9 cellular contexts compared by ENCODE assay signal in genomic region chr10:28679941-28680752, GRCh38. TPM values are rescaled to one million over a fixed set of nuclear protein-coding genes. Genes with fewer than 3 reads are reported as not detected.
DNase-seq lines count a peak whose midpoint lies in the region; ATAC-seq, FAIRE-seq and TF ChIP-seq lines count a peak whose summit lies in the region.
"Had no signal": no experiment of that assay in that cellular context is flagged by ENCODE, and none has a peak within 500 bp of the region (broad histone marks: within the 10 kb centered on the region; RNA-seq: fewer than 3 reads in every experiment).

No MANE protein-coding gene starts in this region.

- TF ChIP-seq EP300 in K562 (IDR thresholded peaks at IDR 0.05; ENCODE audit: low read length), result no peak

- peak overlapping the region; percentile 95 for H3K4me2 ChIP-seq in K562 (ENCODE audit: insufficient read depth, low read length)

- TF ChIP-seq RAD21 in K562 (CRISPR knock-in tag; conservative IDR thresholded peaks at IDR 0.05 in 1 of 2, IDR thresholded peaks at IDR 0.05 in 1 of 2), result peak; percentile 9 to 34; a peak in 1 of 4 replicates

- TF ChIP-seq POLR2A in K562 (conservative IDR thresholded peaks at IDR 0.05), result no peak

- FAIRE-seq in K562 (lab: Jason Lieb, UNC), result peak; percentile 62
- FAIRE-seq: colon had no signal

- H4K20me1 ChIP-seq in K562 (replicated peaks; ENCODE audit: control insufficient read depth, insufficient read depth, low read length), result peaks cover 39% of the 10 kb centered on the region

- ATAC-seq in K562, result peak; percentile 18; the same call in 1 of the 3 replicates
- ATAC-seq in activated CD4-positive, CD25-positive, alpha-beta regulatory T cell treated with anti-CD3 and anti-CD28 coated beads, Interleukin-2, amount 50 U/mL, for 24 hours, result no peak
- no peak for ATAC-seq in HG02588 (IDR thresholded peaks at IDR 0.05; ENCODE audit: unreplicated experiment)

- TF ChIP-seq CTCF in AG10803 (conservative IDR thresholded peaks at IDR 0.05; ENCODE audit: low read length) (no peak), K562 (IDR thresholded peaks at IDR 0.05 in 2 of 3, conservative IDR thresholded peaks at IDR 0.05 in 1 of 3; ENCODE audit: insufficient read depth in 2 of 3, low read depth in 1 of 3, low read length in 3 of 3) (peak; percentile 37 to 54 (median 43); a peak in 5 of 6 replicates)

- in situ Hi-C loops in KBM-7 (cut with MboI; ENCODE audit: low pct_unique_long_range_greater_than_20kb, low sequenced_read_pairs) (no loop called here), K562 (cut with MboI) (loop anchor here (10.0 kb wide), 1 partner anchor 195 kb away; no protein-coding TSS in a partner anchor)

- peak overlapping the region; percentile 30 to 71; a peak in 3 of 4 replicates for H3K9ac ChIP-seq in K562 (ENCODE audit: insufficient read depth in 1 of 2, low read depth in 2 of 2, low read length in 2 of 2)

- H3K27me3 ChIP-seq in K562 (ENCODE audit: control insufficient read depth in 2 of 2, insufficient read depth in 2 of 2, low read length in 2 of 2), result no peaks in the 10 kb centered on the region

- no peak overlapping the region for H2AFZ ChIP-seq in K562 (ENCODE audit: low read depth, low read length)

- no TSS peak for BruUV-seq in K562 (replicated peaks; lab: Mats Ljungman, UMichigan)

- WGBS in K562 (ENCODE audit: insufficient coverage, low coverage, missing lambda C conversion rate), result 5% methylated on average over 16 of the region's 16 CpGs

- intact Hi-C loops in K562 (cut with micrococcal nuclease), result loop anchor here (2.0 to 5.0 kb wide), 2 partner anchors 55 to 127 kb away; no protein-coding TSS in a partner anchor

- H3K9me3 ChIP-seq in K562 (replicated peaks; ENCODE audit: control insufficient read depth, insufficient read depth, low read depth, low read length), result no peaks in the 10 kb centered on the region

- no peak for DNase-seq in AG10803 (ENCODE audit: low read depth)
- DNase-seq in KBM-7, result peak; percentile 95
- peak in 2 of 4 experiments; percentile 20 to 62 for DNase-seq in K562 (ENCODE audit: extremely low read depth in 1 of 4, low spot score in 3 of 4)
- DNase-seq in medulla oblongata (ENCODE audit: extremely low spot score), result peak; percentile 49
- DNase-seq in GM03348 (ENCODE audit: low spot score), result no peak
- no peak for DNase-seq in stimulated activated CD4-positive, alpha-beta T cell treated with anti-CD3 and anti-CD28 coated beads, Interleukin-12 subunit alpha, Interleukin-12 subunit beta, amount 100 ng/mL, for 4 hours

- peak overlapping the region; percentile 13 for H3K4me3 ChIP-seq in AG10803 (ENCODE audit: low read length)
- H3K4me3 ChIP-seq in K562, result peak overlapping the region; percentile 78

- peaks cover 40% of the 10 kb centered on the region for H3K36me3 ChIP-seq in K562 (ENCODE audit: control insufficient read depth, insufficient read depth, low read length)

- peaks cover 27 to 34% of the 10 kb centered on the region in 2 experiments for H3K4me1 ChIP-seq in K562 (replicated peaks in 1 of 2; ENCODE audit: control insufficient read depth in 2 of 2, insufficient read depth in 2 of 2, low read length in 2 of 2)

- no peak overlapping the region for H3K27ac ChIP-seq in K562 (ENCODE audit: extremely low read depth, low read depth, low read length)

- POLR2A ChIA-PET in K562 (lab: Yijun Ruan, JAX), result interaction anchor here (0.6 to 1.6 kb wide), 4 partner anchors 21 to 291 kb away, joined by 3 to 4 read pairs (median 3); no protein-coding TSS in a partner anchor

- no peaks in the 10 kb centered on the region for H3K9me1 ChIP-seq in K562 (ENCODE audit: control insufficient read depth, insufficient read depth, low read length)

- CTCF ChIA-PET in K562 (lab: Yijun Ruan, JAX; ENCODE audit: low intra/inter-chr PET ratio), result interaction anchor here (1.1 kb wide), 1 partner anchor 198 kb away, joined by 3 read pairs; no protein-coding TSS in a partner anchor

- H3K79me2 ChIP-seq in K562 (ENCODE audit: control insufficient read depth, insufficient read depth, low read length), result peaks cover 61% of the 10 kb centered on the region

TF ChIP-seq in K562, 482 proteins besides CTCF, POLR2A, EP300 and RAD21 (continues in another document):
- TF ChIP-seq E2F6 (IDR thresholded peaks at IDR 0.05; ENCODE audit: borderline replicate concordance in 1 of 2, extremely low read depth in 1 of 2, insufficient read depth in 1 of 2, insufficient read length in 1 of 2, low read depth in 1 of 2, low read length in 1 of 2, poor library complexity in 1 of 2, severe bottlenecking in 1 of 2), result peak in 1 of 2 experiments; percentile 14
- TF ChIP-seq SIN3A (IDR thresholded peaks at IDR 0.05; ENCODE audit: borderline replicate concordance in 2 of 2, control insufficient read depth in 1 of 2, low read depth in 2 of 2, low read length in 2 of 2), result 0 out of 4 replicates have a peak, but pooled peaks of 1 of the 2 experiments have one; percentile 34
- no peak for TF ChIP-seq ATF1 (CRISPR knock-in tag; IDR thresholded peaks at IDR 0.05)
- no peak for TF ChIP-seq ATF1 (tag; IDR thresholded peaks at IDR 0.05)
- TF ChIP-seq NR4A1 (CRISPR knock-in tag; IDR thresholded peaks at IDR 0.05), result no peak
- no peak for TF ChIP-seq NR4A1 (tag; IDR thresholded peaks at IDR 0.05)
- TF ChIP-seq SPI1 (IDR thresholded peaks at IDR 0.05; ENCODE audit: borderline replicate concordance, low read depth, low read length), result 0 out of 2 replicates have a peak, but pooled peaks have one; percentile 28
- no peak for TF ChIP-seq ZNF146 (CRISPR knock-in tag; IDR thresholded peaks at IDR 0.05; ENCODE audit: unreplicated experiment)
- TF ChIP-seq SMC3 (conservative IDR thresholded peaks at IDR 0.05; ENCODE audit: insufficient read depth, low read depth, low read length), result peak; percentile 20; the same call in 1 of the 2 replicates
- TF ChIP-seq, protein P1, sequence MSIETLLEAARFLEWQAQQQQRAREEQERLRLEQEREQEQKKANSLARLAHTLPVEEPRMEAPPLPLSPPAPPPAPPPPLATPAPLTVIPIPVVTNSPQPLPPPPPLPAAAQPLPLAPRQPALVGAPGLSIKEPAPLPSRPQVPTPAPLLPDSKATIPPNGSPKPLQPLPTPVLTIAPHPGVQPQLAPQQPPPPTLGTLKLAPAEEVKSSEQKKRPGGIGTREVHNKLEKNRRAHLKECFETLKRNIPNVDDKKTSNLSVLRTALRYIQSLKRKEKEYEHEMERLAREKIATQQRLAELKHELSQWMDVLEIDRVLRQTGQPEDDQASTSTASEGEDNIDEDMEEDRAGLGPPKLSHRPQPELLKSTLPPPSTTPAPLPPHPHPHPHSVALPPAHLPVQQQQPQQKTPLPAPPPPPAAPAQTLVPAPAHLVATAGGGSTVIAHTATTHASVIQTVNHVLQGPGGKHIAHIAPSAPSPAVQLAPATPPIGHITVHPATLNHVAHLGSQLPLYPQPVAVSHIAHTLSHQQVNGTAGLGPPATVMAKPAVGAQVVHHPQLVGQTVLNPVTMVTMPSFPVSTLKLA (conservative IDR thresholded peaks at IDR 0.05), result 0 out of 4 replicates have a peak, but pooled peaks of 1 of the 2 experiments have one; percentile 37
- no peak for TF ChIP-seq ZC3H4 (CRISPR knock-in tag; IDR thresholded peaks at IDR 0.05; ENCODE audit: borderline replicate concordance)
- TF ChIP-seq, protein P2, sequence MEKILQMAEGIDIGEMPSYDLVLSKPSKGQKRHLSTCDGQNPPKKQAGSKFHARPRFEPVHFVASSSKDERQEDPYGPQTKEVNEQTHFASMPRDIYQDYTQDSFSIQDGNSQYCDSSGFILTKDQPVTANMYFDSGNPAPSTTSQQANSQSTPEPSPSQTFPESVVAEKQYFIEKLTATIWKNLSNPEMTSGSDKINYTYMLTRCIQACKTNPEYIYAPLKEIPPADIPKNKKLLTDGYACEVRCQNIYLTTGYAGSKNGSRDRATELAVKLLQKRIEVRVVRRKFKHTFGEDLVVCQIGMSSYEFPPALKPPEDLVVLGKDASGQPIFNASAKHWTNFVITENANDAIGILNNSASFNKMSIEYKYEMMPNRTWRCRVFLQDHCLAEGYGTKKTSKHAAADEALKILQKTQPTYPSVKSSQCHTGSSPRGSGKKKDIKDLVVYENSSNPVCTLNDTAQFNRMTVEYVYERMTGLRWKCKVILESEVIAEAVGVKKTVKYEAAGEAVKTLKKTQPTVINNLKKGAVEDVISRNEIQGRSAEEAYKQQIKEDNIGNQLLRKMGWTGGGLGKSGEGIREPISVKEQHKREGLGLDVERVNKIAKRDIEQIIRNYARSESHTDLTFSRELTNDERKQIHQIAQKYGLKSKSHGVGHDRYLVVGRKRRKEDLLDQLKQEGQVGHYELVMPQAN (IDR thresholded peaks at IDR 0.05; ENCODE audit: borderline replicate concordance), result peak; percentile 47; the same call in 1 of the 2 replicates

RNA-seq across cellular contexts. Expression of gene BAMBI, which starts 2.8 kb away (rescaled TPM):
- 24.8 and 28.2 TPM in 2 replicates for total RNA-seq in K562 (2011; cell fraction: chromatin; rRNA removed; ENCODE audit: low replicate concordance)
- total RNA-seq in K562 (2011; cell fraction: nucleolus; rRNA removed), result 17.6 and 25.8 TPM in 2 replicates
- 17.6 and 19.4 TPM in 2 replicates for total RNA-seq in K562 (2011; cell fraction: nucleoplasm; rRNA removed)
- total RNA-seq in K562 (2014; rRNA removed) (21.8 TPM in 2 replicates), K562 (2014; rRNA removed; fragmentation: Illumina TruSeq; extraction: Trizol) (13.5 and 14.8 TPM in 2 replicates), K562 (2015; rRNA removed; fragmentation: Illumina TruSeq; extraction: Trizol) (18.9 and 19.2 TPM in 2 replicates), K562 (2021) (18.7 and 20.1 TPM in 2 replicates)
- polyA plus RNA-seq in K562 (2011; rRNA removed) (7.2 and 7.7 TPM in 2 replicates), K562 (2014; fragmentation: Illumina TruSeq; extraction: Trizol) (10.9 and 11.6 TPM in 2 replicates), K562 (2014; fragmentation: Nextera tagmentation; extraction: Ambion mirVana) (1 to 10 TPM; 2.0 to 2.9 TPM), K562 (2014; rRNA removed) (13.2 and 13.6 TPM in 2 replicates)
- polyA plus RNA-seq in K562 (2011; cell fraction: cytosol; rRNA removed), result 6.9 and 11.4 TPM in 2 replicates
- polyA plus RNA-seq in K562 (2011; cell fraction: nucleus; rRNA removed), result 21.3 and 26.7 TPM in 2 replicates
- 13.5 and 15.2 TPM in 2 replicates for polyA plus RNA-seq in K562 (2012)
- 6.0 and 6.4 TPM in 2 replicates for polyA minus RNA-seq in K562 (2011; rRNA and poly(A)+ RNA removed)
- polyA minus RNA-seq in K562 (2011; cell fraction: cytosol; rRNA and poly(A)+ RNA removed), result 4.6 and 6.2 TPM in 2 replicates
- polyA minus RNA-seq in K562 (2011; cell fraction: nucleus; rRNA and poly(A)+ RNA removed), result 9.3 and 13.3 TPM in 2 replicates

Comparison
In these comparisons a context has a peak if more than half of its experiments do, and no peak if none do; other contexts are left out.
1. DNase-seq: peak in KBM-7 (single experiment) and medulla oblongata (single experiment); none in AG10803 (single experiment), GM03348 (single experiment) and stimulated activated CD4-positive, alpha-beta T cell treated with anti-CD3 and anti-CD28 coated beads, Interleukin-12 subunit alpha, Interleukin-12 subunit beta, amount 100 ng/mL, for 4 hours (single experiment).